22 cellular contexts compared by ENCODE assay signal in genomic region chr22:27984723-27985122, GRCh38.
"Had no signal": no experiment of that assay in that cellular context is flagged by ENCODE, and none has a peak within 500 bp of the region (broad histone marks: within the 10 kb centered on the region; RNA-seq: fewer than 3 reads in every experiment).

No MANE protein-coding gene starts in this region.

- H3K9me3 ChIP-seq: left lung, mucosa of descending colon, transverse colon, uterus had no signal

- H3K36me3 Mint-ChIP-seq: activated CD4-positive, alpha-beta memory T cell treated with anti-CD3 and anti-CD28 coated beads for 36 hours; activated naive CD8-positive, alpha-beta T cell treated with anti-CD3 and anti-CD28 coated beads for 36 hours had no signal

- H3K27me3 Mint-ChIP-seq: activated CD4-positive, alpha-beta memory T cell treated with anti-CD3 and anti-CD28 coated beads for 36 hours; activated naive CD8-positive, alpha-beta T cell treated with anti-CD3 and anti-CD28 coated beads for 36 hours; memory B cell; naive B cell had no signal

- H3K4me3 Mint-ChIP-seq: activated CD4-positive, alpha-beta memory T cell treated with anti-CD3 and anti-CD28 coated beads for 36 hours; activated naive CD8-positive, alpha-beta T cell treated with anti-CD3 and anti-CD28 coated beads for 36 hours; activated T-helper 1 cell treated with anti-CD3 and anti-CD28 coated beads, Interleukin-12 subunit alpha, Interleukin-12 subunit beta, Interleukin-2, Interleukin-4 antibody, amounts not matched to agents 30 ng/mL and 10 ng/mL and 1 ng/mL, durations not matched to agents 14 hours and 24 hours and 36 hours; memory B cell; naive B cell; neural progenitor cell had no signal

- H3K4me1 Mint-ChIP-seq: memory B cell had no signal

- DNase-seq: activated CD4-positive, alpha-beta memory T cell treated with anti-CD3 and anti-CD28 coated beads for 36 hours; activated naive CD4-positive, alpha-beta T cell; activated naive CD8-positive, alpha-beta T cell treated with anti-CD3 and anti-CD28 coated beads for 36 hours; activated T-cell treated with anti-CD3 and anti-CD28 coated beads for 4 hours; amniotic stem cell; dorsolateral prefrontal cortex; erythroblast; foreskin melanocyte; hypothalamus; mucosa of descending colon; naive B cell; retina; stimulated activated CD4-positive, alpha-beta T cell treated with anti-CD3 and anti-CD28 coated beads, Interleukin-2, amount 100 ng/mL, for 24 hours; stimulated activated naive CD4-positive, alpha-beta T cell treated with Interleukin-2 at 50 U/mL for 16 hours; substantia nigra; transverse colon; uterus had no signal

- H3K27ac ChIP-seq: left lung, neural progenitor cell, parathyroid adenoma, transverse colon, uterus had no signal

- H3K9me3 Mint-ChIP-seq: activated CD4-positive, alpha-beta memory T cell treated with anti-CD3 and anti-CD28 coated beads for 36 hours; activated naive CD8-positive, alpha-beta T cell treated with anti-CD3 and anti-CD28 coated beads for 36 hours; activated T-helper 1 cell treated with anti-CD3 and anti-CD28 coated beads, Interleukin-12 subunit alpha, Interleukin-12 subunit beta, Interleukin-2, Interleukin-4 antibody, amounts not matched to agents 30 ng/mL and 10 ng/mL and 1 ng/mL, durations not matched to agents 14 hours and 24 hours and 36 hours; memory B cell; naive B cell; neural progenitor cell had no signal

- H3K4me3 ChIP-seq: dorsolateral prefrontal cortex, left lung, mucosa of descending colon, neural progenitor cell, transverse colon, uterus had no signal

- ATAC-seq: left lung, mucosa of descending colon had no signal

- H3K27me3 ChIP-seq: dorsolateral prefrontal cortex, left lung, neural progenitor cell, transverse colon, uterus had no signal

- H3K36me3 ChIP-seq: neural progenitor cell, transverse colon, uterus had no signal

- H2AFZ ChIP-seq: neural progenitor cell, parathyroid adenoma had no signal

- H3K79me2 ChIP-seq: parathyroid adenoma had no signal

- H3K4me1 ChIP-seq: left lung, parathyroid adenoma, transverse colon, uterus had no signal

- H3K27ac Mint-ChIP-seq: activated CD4-positive, alpha-beta memory T cell treated with anti-CD3 and anti-CD28 coated beads for 36 hours; activated naive CD8-positive, alpha-beta T cell treated with anti-CD3 and anti-CD28 coated beads for 36 hours; activated T-helper 1 cell treated with anti-CD3 and anti-CD28 coated beads, Interleukin-12 subunit alpha, Interleukin-12 subunit beta, Interleukin-2, Interleukin-4 antibody, amounts not matched to agents 30 ng/mL and 10 ng/mL and 1 ng/mL, durations not matched to agents 14 hours and 24 hours and 36 hours; memory B cell; neural progenitor cell had no signal

- H3K4me2 ChIP-seq: neural progenitor cell had no signal
